Comparison of ENCODE assay signal across 8 cellular contexts in the genomic region with DNA sequence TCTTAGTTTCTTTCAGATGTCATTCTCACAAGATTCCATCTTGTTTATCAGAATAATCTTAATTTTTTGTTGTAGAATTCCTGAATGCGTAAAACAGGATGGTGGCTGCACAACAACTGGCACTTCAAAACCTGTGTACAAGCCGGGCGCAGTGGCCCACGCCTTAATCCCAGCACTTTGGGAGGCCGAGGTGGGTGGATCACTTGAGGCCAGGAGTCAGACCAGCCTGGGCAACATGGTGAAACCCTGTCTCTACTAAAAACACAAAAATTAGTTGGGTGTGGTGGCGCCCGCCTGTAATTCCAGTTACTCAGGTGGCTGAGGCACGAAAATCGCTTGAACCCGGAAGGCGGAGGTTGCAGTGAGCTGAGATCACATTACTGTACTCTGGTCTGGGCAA.
"Had no signal": no experiment of that assay in that cellular context is flagged by ENCODE, and none has a peak within 500 bp of the region (broad histone marks: within the 10 kb centered on the region; RNA-seq: fewer than 3 reads in every experiment).

No MANE protein-coding gene starts in this region.

- H2AFZ ChIP-seq: GM23248, GM23338 had no signal

- DNase-seq: GM23248, GOT3, H7, H9, HCEC 1CT, HFFc6 had no signal

- H3K9me3 ChIP-seq: HAP-1 had no signal

- H3K4me1 ChIP-seq: HAP-1 had no signal

- H3K36me3 ChIP-seq: HAP-1 had no signal

- H3K4me2 ChIP-seq: GM23338 had no signal

- H3K9ac ChIP-seq: GM23248 had no signal

- H3K27ac ChIP-seq: GM23248 had no signal

- H3K4me3 ChIP-seq: GM23248, GM23338, HAP-1 had no signal
